ENCODE assay signal across 10 cellular contexts in the genomic region with DNA sequence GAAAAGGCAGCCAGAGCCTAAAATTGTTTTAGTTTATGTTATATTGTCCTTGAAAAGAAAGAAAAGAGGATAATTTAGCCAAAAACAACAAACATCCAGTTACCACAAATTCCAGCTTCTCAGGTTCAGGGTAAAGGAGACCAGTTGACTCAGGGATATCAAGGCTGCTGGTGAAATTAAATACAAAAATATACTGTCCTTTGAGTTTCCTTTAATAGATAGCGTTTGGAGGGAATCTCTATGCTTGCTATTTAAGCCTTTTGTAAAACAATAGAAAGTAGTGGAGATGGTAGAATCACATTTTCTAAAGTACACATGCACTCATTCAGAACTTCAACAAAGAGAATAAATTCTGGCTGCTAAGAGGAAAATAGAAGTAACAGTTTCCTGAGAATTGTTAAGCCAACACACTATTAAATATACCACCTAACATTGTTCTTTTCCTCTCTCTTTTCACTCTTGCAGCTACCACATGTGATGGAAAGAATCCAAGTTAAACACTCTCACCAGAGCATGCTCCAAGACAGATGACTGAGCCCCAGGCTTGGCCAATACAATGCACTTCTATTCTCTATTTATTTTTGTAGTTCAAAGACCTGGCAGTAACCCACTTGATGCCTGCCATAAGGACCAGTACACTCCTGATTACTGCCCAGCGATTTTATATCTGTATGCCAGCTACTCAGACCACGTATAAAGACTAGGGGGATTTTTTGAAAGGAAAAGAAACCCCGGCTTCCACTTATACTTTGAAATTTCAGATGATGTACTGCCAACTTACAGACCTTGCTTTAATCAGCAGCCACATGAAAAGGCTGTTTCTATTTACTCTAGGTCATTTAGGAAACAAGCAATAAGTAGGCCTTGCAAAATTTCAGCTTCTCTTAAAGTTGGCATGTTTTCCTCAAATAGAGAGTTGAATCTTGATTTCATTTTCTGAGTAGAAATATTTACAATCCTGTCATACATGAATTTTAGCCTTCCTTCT.
DNase-seq lines count a peak whose midpoint lies in the region; ATAC-seq and TF ChIP-seq lines count a peak whose summit lies in the region.
"Had no signal": no experiment of that assay in that cellular context is flagged by ENCODE, and none has a peak within 500 bp of the region (broad histone marks: within the 10 kb centered on the region; RNA-seq: fewer than 3 reads in every experiment).

No MANE protein-coding gene starts in this region.

- H3K27ac Mint-ChIP-seq in activated T-cell treated with anti-CD3 and anti-CD28 coated beads, Interleukin-2, amount 50 U/mL, for 72 hours, result no peak overlapping the region

- no peaks in the 10 kb centered on the region for H3K36me3 Mint-ChIP-seq in activated T-cell treated with anti-CD3 and anti-CD28 coated beads, Interleukin-2, amount 50 U/mL, for 72 hours (ENCODE audit: insufficient read depth in 2 of 2)

- no peaks in the 10 kb centered on the region for H3K4me1 Mint-ChIP-seq in activated T-cell treated with anti-CD3 and anti-CD28 coated beads, Interleukin-2, amount 50 U/mL, for 72 hours (ENCODE audit: low read depth)

- no peak overlapping the region for H3K4me3 ChIP-seq in HEK293 (ENCODE audit: low read depth, low read length)
- H3K4me3 ChIP-seq in foreskin fibroblast (ENCODE audit: low read depth in 1 of 2, low read length in 2 of 2), result no peak overlapping the region
- no peak overlapping the region for H3K4me3 ChIP-seq in skeletal muscle satellite cell (ENCODE audit: low read length)

- H3K9me3 Mint-ChIP-seq in activated T-cell treated with anti-CD3 and anti-CD28 coated beads, Interleukin-2, amount 50 U/mL, for 72 hours, result peaks cover 5 to 6% of the 10 kb centered on the region in 2 donors

- no peaks in the 10 kb centered on the region for H3K36me3 ChIP-seq in HEK293 (ENCODE audit: control insufficient read depth in 2 of 2, insufficient read depth in 1 of 2, low read length in 2 of 2)
- H3K36me3 ChIP-seq in skeletal muscle satellite cell (ENCODE audit: insufficient read depth, low read length), result no peaks in the 10 kb centered on the region

- no peak for TF ChIP-seq CTCF in HEK293 (tag by site-specific recombination; IDR thresholded peaks at IDR 0.05)
- no peak for TF ChIP-seq CTCF in foreskin fibroblast (IDR thresholded peaks at IDR 0.05; ENCODE audit: low read depth, low read length)

- no peak overlapping the region; the same call in 1 of the 2 replicates for H3K27ac ChIP-seq in HEK293 (ENCODE audit: extremely low read depth, low read depth, low read length)

- no peaks in the 10 kb centered on the region for H3K27me3 Mint-ChIP-seq in activated T-cell treated with anti-CD3 and anti-CD28 coated beads, Interleukin-2, amount 50 U/mL, for 72 hours (ENCODE audit: low read depth)

- CTCF ChIA-PET in HEK293 (lab: Yijun Ruan, JAX), result no interaction called here

- ATAC-seq in GM18517 (IDR thresholded peaks at IDR 0.05; ENCODE audit: unreplicated experiment), result no peak
- no peak for ATAC-seq in activated T-cell treated with anti-CD3 and anti-CD28 coated beads, Interleukin-2, amount 50 U/mL, for 72 hours (replicated peaks in 1 of 2)
- ATAC-seq in HG02970 (IDR thresholded peaks at IDR 0.05; ENCODE audit: low FRiP score, unreplicated experiment), result no peak

- H3K9me3 ChIP-seq in HEK293 (ENCODE audit: control insufficient read depth, insufficient read depth, low read depth, low read length), result no peaks in the 10 kb centered on the region
- H3K9me3 ChIP-seq in skeletal muscle satellite cell (replicated peaks; ENCODE audit: low read length), result no peaks in the 10 kb centered on the region

- no peak overlapping the region for H3K4me3 Mint-ChIP-seq in activated T-cell treated with anti-CD3 and anti-CD28 coated beads, Interleukin-2, amount 50 U/mL, for 72 hours

- POLR2A ChIA-PET in HEK293 (lab: Yijun Ruan, JAX), result no interaction called here

- peak overlapping the region; percentile 40 for H3K4me2 ChIP-seq in skeletal muscle satellite cell (ENCODE audit: low read length)

- H3K27me3 ChIP-seq in skeletal muscle satellite cell (ENCODE audit: control insufficient read depth, insufficient read depth, low read length), result no peaks in the 10 kb centered on the region

- peaks cover 3% of the 10 kb centered on the region; the same call in 1 of the 2 replicates for H3K4me1 ChIP-seq in HEK293 (ENCODE audit: control insufficient read depth, insufficient read depth, low read length)
- peaks cover 14% of the 10 kb centered on the region for H3K4me1 ChIP-seq in skeletal muscle satellite cell (ENCODE audit: control insufficient read depth, insufficient read depth, low read length)

- no peak overlapping the region for H3K9ac ChIP-seq in skeletal muscle satellite cell (ENCODE audit: low read depth, low read length)

- DNase-seq in RPMI7951 (ENCODE audit: low read depth), result peak; percentile 56
- DNase-seq in foreskin fibroblast, result peak; percentile 79 to 91
- DNase-seq in activated T-cell treated with anti-CD3 and anti-CD28 coated beads for 4 hours, result no peak
- no peak for DNase-seq in activated T-cell treated with anti-CD3 and anti-CD28 coated beads, Interleukin-2, amount 50 U/mL, for 72 hours
- DNase-seq: activated T-cell treated with anti-CD3 and anti-CD28 coated beads, Interleukin-2, amount 50 U/mL, for 48 hours; stimulated activated CD4-positive, alpha-beta T cell treated with anti-CD3 and anti-CD28 coated beads, Interleukin-4, amount 100 ng/mL, for 1 hour had no signal

TF ChIP-seq in HEK293, 187 proteins besides CTCF, POLR2A, EP300 and RAD21:
- TF ChIP-seq, protein P1, sequence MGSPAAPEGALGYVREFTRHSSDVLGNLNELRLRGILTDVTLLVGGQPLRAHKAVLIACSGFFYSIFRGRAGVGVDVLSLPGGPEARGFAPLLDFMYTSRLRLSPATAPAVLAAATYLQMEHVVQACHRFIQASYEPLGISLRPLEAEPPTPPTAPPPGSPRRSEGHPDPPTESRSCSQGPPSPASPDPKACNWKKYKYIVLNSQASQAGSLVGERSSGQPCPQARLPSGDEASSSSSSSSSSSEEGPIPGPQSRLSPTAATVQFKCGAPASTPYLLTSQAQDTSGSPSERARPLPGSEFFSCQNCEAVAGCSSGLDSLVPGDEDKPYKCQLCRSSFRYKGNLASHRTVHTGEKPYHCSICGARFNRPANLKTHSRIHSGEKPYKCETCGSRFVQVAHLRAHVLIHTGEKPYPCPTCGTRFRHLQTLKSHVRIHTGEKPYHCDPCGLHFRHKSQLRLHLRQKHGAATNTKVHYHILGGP (tag by site-specific recombination; IDR thresholded peaks at IDR 0.05), result no peak
- TF ChIP-seq FEZF1 (tag by site-specific recombination; IDR thresholded peaks at IDR 0.05), result peak; percentile 63
- TF ChIP-seq, protein P2, sequence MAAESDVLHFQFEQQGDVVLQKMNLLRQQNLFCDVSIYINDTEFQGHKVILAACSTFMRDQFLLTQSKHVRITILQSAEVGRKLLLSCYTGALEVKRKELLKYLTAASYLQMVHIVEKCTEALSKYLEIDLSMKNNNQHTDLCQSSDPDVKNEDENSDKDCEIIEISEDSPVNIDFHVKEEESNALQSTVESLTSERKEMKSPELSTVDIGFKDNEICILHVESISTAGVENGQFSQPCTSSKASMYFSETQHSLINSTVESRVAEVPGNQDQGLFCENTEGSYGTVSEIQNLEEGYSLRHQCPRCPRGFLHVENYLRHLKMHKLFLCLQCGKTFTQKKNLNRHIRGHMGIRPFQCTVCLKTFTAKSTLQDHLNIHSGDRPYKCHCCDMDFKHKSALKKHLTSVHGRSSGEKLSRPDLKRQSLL (tag by site-specific recombination; IDR thresholded peaks at IDR 0.05), result peak; percentile 87
- no peak for TF ChIP-seq ZBTB21 (tag by site-specific recombination; IDR thresholded peaks at IDR 0.05)
- 0 out of 2 replicates have a peak, but pooled peaks have one; percentile 25 for TF ChIP-seq TRIM28 (IDR thresholded peaks at IDR 0.05; ENCODE audit: borderline replicate concordance, low read length)

Comparison
In these comparisons a context has a peak if more than half of its experiments do, and no peak if none do; other contexts are left out.
1. DNase-seq: peak in RPMI7951 (single experiment) and foreskin fibroblast (2 of 2); none in activated T-cell treated with anti-CD3 and anti-CD28 coated beads for 4 hours (single experiment) and activated T-cell treated with anti-CD3 and anti-CD28 coated beads, Interleukin-2, amount 50 U/mL, for 72 hours (0 of 2).